In genomic region chr4:119230288-119230687, GRCh38 we compare ENCODE assay signal across 1 cellular context.
TF ChIP-seq lines count a peak whose summit lies in the region.

No MANE protein-coding gene starts in this region.

TF ChIP-seq in IMR-90, 13 proteins besides CTCF, POLR2A, EP300 and RAD21:
- no peak for TF ChIP-seq USF2 (IDR thresholded peaks at IDR 0.05; ENCODE audit: low read depth, low read length)
- no peak for TF ChIP-seq RFX5 (IDR thresholded peaks at IDR 0.05; ENCODE audit: low read depth, low read length)
- no peak for TF ChIP-seq BHLHE40 (IDR thresholded peaks at IDR 0.05; ENCODE audit: low read depth, low read length)
- TF ChIP-seq MAZ (IDR thresholded peaks at IDR 0.05; ENCODE audit: borderline replicate concordance, low read depth, low read length): no peak
TF ChIP-seq in IMR-90: peak in this region for 0.
